8 cellular contexts compared by ENCODE assay signal in genomic region chr2:202033317-202034248, GRCh38.
DNase-seq lines count a peak whose midpoint lies in the region; ATAC-seq, FAIRE-seq and TF ChIP-seq lines count a peak whose summit lies in the region.

Gene FZD7 (plus strand): TSS chr2:202033855. CDS start chr2:202034648, 793 bp downstream.

- peak; percentile 96 for DNase-seq in DMS 273 (lab: John Stamatoyannopoulos, UW; ENCODE audit: unreplicated experiment)
- DNase-seq in HTR-8/SVneo (ENCODE audit: insufficient read length, low spot score): peak; percentile 84
- DNase-seq in RKO (ENCODE audit: low spot score): peak; percentile 90
- DNase-seq in activated T-helper 9 cell treated with anti-CD3 and anti-CD28 coated beads, Interleukin-2, amount 50 U/mL, for 16 hours (ENCODE audit: low read depth): peak; percentile 77
- DNase-seq in fibroblast of pulmonary artery (ENCODE audit: low read depth): peak; percentile 89
- DNase-seq in stimulated activated naive CD4-positive, alpha-beta T cell treated with Interleukin-2 at 50 U/mL for 16 hours (lab: John Stamatoyannopoulos, UW): peak; percentile 85

- peak within 1 kb of the TSS; percentile 92 to 98 (median 98) for H3K4me3 Mint-ChIP-seq in nephron

- ATAC-seq in GM21367 (IDR thresholded peaks at IDR 0.05; ENCODE audit: unreplicated experiment): peak; percentile 59

- H3K36me3 Mint-ChIP-seq in nephron (ENCODE audit: low read depth): peaks cover 4% of the 10 kb centered on the region

- H3K4me3 ChIP-seq in fibroblast of pulmonary artery (replicated peaks; ENCODE audit: low read depth, low read length): peak within 1 kb of the TSS; percentile 61

- H3K27me3 Mint-ChIP-seq in nephron (ENCODE audit: low read depth): no peaks in the 10 kb centered on the region

- no peaks in the 10 kb centered on the region for H3K9me3 Mint-ChIP-seq in nephron

- H3K4me1 Mint-ChIP-seq in nephron: peaks cover 28% of the 10 kb centered on the region

- TF ChIP-seq CTCF in fibroblast of pulmonary artery (IDR thresholded peaks at IDR 0.05; ENCODE audit: low read length, missing control alignments): peak; percentile 16
- TF ChIP-seq CTCF in nephron (IDR thresholded peaks at IDR 0.05; ENCODE audit: unreplicated experiment in 3 of 3): peak; percentile 9 to 26 (median 13)

- H3K27ac Mint-ChIP-seq in nephron: peak within 1 kb of the TSS; percentile 97 to 99 (median 98)

- peak; percentile 38 for FAIRE-seq in HTR-8/SVneo (lab: Jason Lieb, UNC)

Comparison
In these comparisons a context has a peak if more than half of its experiments do, and no peak if none do; other contexts are left out.
1. Peak in every context shown above with its lines: DNase-seq, ATAC-seq and H3K4me3 ChIP-seq.